17 cellular contexts compared by ENCODE assay signal in genomic region chr22:45203150-45203974, GRCh38. TPM values are rescaled to one million over a fixed set of nuclear protein-coding genes. Genes with fewer than 3 reads are reported as not detected.
DNase-seq lines count a peak whose midpoint lies in the region; ATAC-seq and TF ChIP-seq lines count a peak whose summit lies in the region.
"Had no signal": no experiment of that assay in that cellular context is flagged by ENCODE, and none has a peak within 500 bp of the region (broad histone marks: within the 10 kb centered on the region; RNA-seq: fewer than 3 reads in every experiment).

No MANE protein-coding gene starts in this region.

- no peak for ATAC-seq in activated naive CD4-positive, alpha-beta T cell treated with anti-CD3 and anti-CD28 coated beads, Interleukin-2, amount 50 U/mL, for 72 hours
- ATAC-seq: CD8-positive, alpha-beta T cell; K562 had no signal

- H3K4me1 ChIP-seq in Peyer's patch (peaks cover 0 to 6% (median 0%) of the 10 kb centered on the region in 4 donors), endodermal cell (ENCODE audit: control insufficient read depth, insufficient read depth, low read length) (peaks cover 29% of the 10 kb centered on the region), spleen (no peaks in the 10 kb centered on the region)

- WGBS in endodermal cell (ENCODE audit: insufficient coverage in 1 of 2, insufficient read length in 1 of 2), 2 experiments, result 92 to 93% methylated on average over 23 to 41 of the region's 41 CpGs
- WGBS in spleen, 5 donors, result 90 to 94% (median 92%) methylated on average over 28 to 41 of the region's 41 CpGs

- H3K4me3 Mint-ChIP-seq in endodermal cell (no peak overlapping the region), Calu3 (ENCODE audit: low read depth, unreplicated experiment) (no peak overlapping the region)
- H3K4me3 Mint-ChIP-seq: CD8-positive, alpha-beta T cell; HFFc6 had no signal

- H3K27me3 ChIP-seq in Peyer's patch (no peaks in the 10 kb centered on the region), endodermal cell (ENCODE audit: control insufficient read depth, insufficient read depth, low read length, poor library complexity, severe bottlenecking) (no peaks in the 10 kb centered on the region), spleen (replicated peaks in 1 of 7) (no peaks in the 10 kb centered on the region)
- H3K27me3 ChIP-seq: MG63 had no signal

- H3K27me3 Mint-ChIP-seq in endodermal cell (ENCODE audit: insufficient read depth), result no peaks in the 10 kb centered on the region
- H3K27me3 Mint-ChIP-seq in Calu3 (ENCODE audit: unreplicated experiment), result no peaks in the 10 kb centered on the region

- no peak overlapping the region for H3K4me3 ChIP-seq in Peyer's patch
- H3K4me3 ChIP-seq in endodermal cell (ENCODE audit: low read length), result no peak overlapping the region
- H3K4me3 ChIP-seq in spleen, result no peak overlapping the region
- H3K4me3 ChIP-seq: K562, MG63, PC-9 had no signal

- H3K9me3 ChIP-seq in Peyer's patch (no peaks in the 10 kb centered on the region), endodermal cell (ENCODE audit: control insufficient read depth, low read length) (no peaks in the 10 kb centered on the region), spleen (no peaks in the 10 kb centered on the region)
- H3K9me3 ChIP-seq: MG63 had no signal

- TF ChIP-seq POLR2A in Peyer's patch (IDR thresholded peaks at IDR 0.05) (no peak), spleen (IDR thresholded peaks at IDR 0.05) (no peak)

- H3K27ac Mint-ChIP-seq in endodermal cell, result peak overlapping the region; percentile 35
- no peak overlapping the region for H3K27ac Mint-ChIP-seq in activated naive CD4-positive, alpha-beta T cell treated with anti-CD3 and anti-CD28 coated beads, Interleukin-2, amount 50 U/mL, for 72 hours
- no peak overlapping the region for H3K27ac Mint-ChIP-seq in Calu3 (ENCODE audit: unreplicated experiment)
- H3K27ac Mint-ChIP-seq: CD8-positive, alpha-beta T cell; HFFc6 had no signal

- no peak overlapping the region for H3K27ac ChIP-seq in Peyer's patch
- H3K27ac ChIP-seq in endodermal cell (ENCODE audit: low read depth, low read length), result no peak overlapping the region
- no peak overlapping the region for H3K27ac ChIP-seq in spleen
- H3K27ac ChIP-seq: PC-9 had no signal

- peaks cover 30% of the 10 kb centered on the region for H3K4me1 Mint-ChIP-seq in endodermal cell
- H3K4me1 Mint-ChIP-seq in Calu3 (ENCODE audit: low read depth, unreplicated experiment), result peaks cover 10% of the 10 kb centered on the region

- intact Hi-C loops in spleen (cut with DNase I; ENCODE audit: low total_unique reads) (no loop called here), Calu3 (cut with micrococcal nuclease; ENCODE audit: unreplicated experiment) (no loop called here)

- DNase-seq in D341Med (ENCODE audit: low spot score) (peak; percentile 24), Peyer's patch (peak in 2 of 3 donors; percentile 42 to 43), endodermal cell (peak; percentile 39), spleen (peak; percentile 51), GM19240 (ENCODE audit: insufficient read length, low spot score) (no peak), Calu3 (no peak)
- no peak for DNase-seq in activated naive CD4-positive, alpha-beta T cell treated with anti-CD3 and anti-CD28 coated beads, Interleukin-2, amount 50 U/mL, for 72 hours (ENCODE audit: low spot score in 2 of 2)
- DNase-seq: CD8-positive, alpha-beta T cell; HFFc6; NCI-H1048; NCI-H1417 treated with DMSO at 0.1 percent for 48 hours; NCI-H187; NCI-H446; NCI-H526 had no signal

- H3K9ac ChIP-seq in endodermal cell (ENCODE audit: extremely low read depth, low read length, poor library complexity, severe bottlenecking), result no peak overlapping the region

- no peaks in the 10 kb centered on the region for H3K9me3 Mint-ChIP-seq in endodermal cell
- no peaks in the 10 kb centered on the region for H3K9me3 Mint-ChIP-seq in activated naive CD4-positive, alpha-beta T cell treated with anti-CD3 and anti-CD28 coated beads, Interleukin-2, amount 50 U/mL, for 72 hours
- no peaks in the 10 kb centered on the region for H3K9me3 Mint-ChIP-seq in Calu3 (ENCODE audit: low read depth, unreplicated experiment)
- H3K9me3 Mint-ChIP-seq: CD8-positive, alpha-beta T cell; HFFc6 had no signal

- CTCF ChIA-PET in Calu3 (lab: Charles Lee), result no interaction called here

- no TSS peak for BruUV-seq in Calu3 (replicated peaks; lab: Mats Ljungman, UMichigan)

- H3K36me3 ChIP-seq in Peyer's patch (peaks cover 0 to 75% (median 0%) of the 10 kb centered on the region in 3 donors), endodermal cell (ENCODE audit: control insufficient read depth, insufficient read depth, low read length) (peaks cover 11% of the 10 kb centered on the region), spleen (peaks cover 0 to 98% (median 71%) of the 10 kb centered on the region in 6 donors)

- TF ChIP-seq CTCF in Peyer's patch (IDR thresholded peaks at IDR 0.05), result no peak
- TF ChIP-seq CTCF in endodermal cell (conservative IDR thresholded peaks at IDR 0.05), result no peak
- no peak for TF ChIP-seq CTCF in spleen (IDR thresholded peaks at IDR 0.05 in 8 of 11, conservative IDR thresholded peaks at IDR 0.05 in 3 of 11)
- no peak for TF ChIP-seq CTCF in Calu3 (IDR thresholded peaks at IDR 0.05; ENCODE audit: unreplicated experiment)

- H3K36me3 Mint-ChIP-seq in endodermal cell (ENCODE audit: low read depth) (peaks cover 11% of the 10 kb centered on the region), Calu3 (ENCODE audit: insufficient read depth, unreplicated experiment) (peaks cover 49% of the 10 kb centered on the region)
- H3K36me3 Mint-ChIP-seq in activated naive CD4-positive, alpha-beta T cell treated with anti-CD3 and anti-CD28 coated beads, Interleukin-2, amount 50 U/mL, for 72 hours, result no peaks in the 10 kb centered on the region

RNA-seq across cellular contexts. Expression of gene KIAA0930, which starts 37.3 kb away (rescaled TPM):
- total RNA-seq in Peyer's patch (10 to 100 TPM; 21.2 to 41.3 (median 27.8) TPM), endodermal cell (10 to 100 TPM; 36.2 to 47.8 TPM), spleen (10 to 100 TPM; 35.5 to 93.1 (median 73.7) TPM), Calu3 (2022) (56.8 and 83.2 TPM in 2 replicates)
- 38.3 TPM for polyA plus RNA-seq in endodermal cell (2013, experiment 1 of 2)
- 36.4 TPM for polyA plus RNA-seq in endodermal cell (2013, experiment 2 of 2)
- 10 to 100 TPM; 32.6 to 61.5 (median 46.6) TPM for polyA plus RNA-seq in spleen
- total RNA-seq in activated naive CD4-positive, alpha-beta T cell treated with anti-CD3 and anti-CD28 coated beads, Interleukin-2, amount 50 U/mL, for 72 hours, result 10 to 100 TPM; 12.5 to 16.5 TPM

RNA-seq across cellular contexts. Expression of gene NUP50, which starts 39.6 kb away (rescaled TPM):
- total RNA-seq in Peyer's patch (10 to 100 TPM; 67.8 to 96.8 (median 75.8) TPM), endodermal cell (100 to 1,000 TPM; 101 to 115 TPM), spleen (100 to 1,000 TPM in 2 of 7 donors, 10 to 100 TPM in 5; 85.9 to 109 (median 98.5) TPM), Calu3 (2022) (107 and 115 TPM in 2 replicates)
- polyA plus RNA-seq in endodermal cell (2013, experiment 1 of 2), result 55.1 TPM
- 52.5 TPM for polyA plus RNA-seq in endodermal cell (2013, experiment 2 of 2)
- 10 to 100 TPM; 16.2 to 26.4 (median 17.5) TPM for polyA plus RNA-seq in spleen
- total RNA-seq in activated naive CD4-positive, alpha-beta T cell treated with anti-CD3 and anti-CD28 coated beads, Interleukin-2, amount 50 U/mL, for 72 hours, result 100 to 1,000 TPM; 152 to 159 TPM

Comparison
In these comparisons a context has a peak if more than half of its experiments do, and no peak if none do; other contexts are left out.
1. DNase-seq: peak in D341Med (single experiment), Peyer's patch (2 of 3), endodermal cell (single experiment) and spleen (single experiment); none in GM19240 (single experiment), activated naive CD4-positive, alpha-beta T cell treated with anti-CD3 and anti-CD28 coated beads, Interleukin-2, amount 50 U/mL, for 72 hours (0 of 2) and Calu3 (single experiment).